Comparison of ENCODE assay signal across 2 cellular contexts in genomic region chr10:32386623-32387022, GRCh38.
TF ChIP-seq lines count a peak whose summit lies in the region.

No MANE protein-coding gene starts in this region.

TF ChIP-seq in IMR-90, 13 proteins besides CTCF, POLR2A, EP300 and RAD21:
- TF ChIP-seq, protein P1, sequence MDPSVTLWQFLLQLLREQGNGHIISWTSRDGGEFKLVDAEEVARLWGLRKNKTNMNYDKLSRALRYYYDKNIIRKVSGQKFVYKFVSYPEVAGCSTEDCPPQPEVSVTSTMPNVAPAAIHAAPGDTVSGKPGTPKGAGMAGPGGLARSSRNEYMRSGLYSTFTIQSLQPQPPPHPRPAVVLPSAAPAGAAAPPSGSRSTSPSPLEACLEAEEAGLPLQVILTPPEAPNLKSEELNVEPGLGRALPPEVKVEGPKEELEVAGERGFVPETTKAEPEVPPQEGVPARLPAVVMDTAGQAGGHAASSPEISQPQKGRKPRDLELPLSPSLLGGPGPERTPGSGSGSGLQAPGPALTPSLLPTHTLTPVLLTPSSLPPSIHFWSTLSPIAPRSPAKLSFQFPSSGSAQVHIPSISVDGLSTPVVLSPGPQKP (IDR thresholded peaks at IDR 0.05; ENCODE audit: borderline replicate concordance, low read depth, low read length): no peak
- TF ChIP-seq RFX5 (IDR thresholded peaks at IDR 0.05; ENCODE audit: low read depth, low read length) (no peak), MAZ (IDR thresholded peaks at IDR 0.05; ENCODE audit: borderline replicate concordance, low read depth, low read length) (no peak), USF2 (IDR thresholded peaks at IDR 0.05; ENCODE audit: low read depth, low read length) (no peak), NFE2L2 (IDR thresholded peaks at IDR 0.05; ENCODE audit: low read depth, low read length) (no peak), RCOR1 (IDR thresholded peaks at IDR 0.05; ENCODE audit: insufficient replicate concordance, low read length) (no peak)

TF ChIP-seq in SK-N-SH treated with all-trans-retinoic acid at 6 μM for 48 hours, 23 proteins besides CTCF, POLR2A, EP300 and RAD21:
- TF ChIP-seq CSRNP3 (CRISPR knock-in tag; IDR thresholded peaks at IDR 0.05) (no peak), ZNF8 (CRISPR knock-in tag; IDR thresholded peaks at IDR 0.05) (no peak), ARNTL (CRISPR knock-in tag; IDR thresholded peaks at IDR 0.05; ENCODE audit: borderline replicate concordance, low read depth) (no peak), ISL1 (CRISPR knock-in tag; IDR thresholded peaks at IDR 0.05) (no peak), PPARA (CRISPR knock-in tag; IDR thresholded peaks at IDR 0.05; ENCODE audit: borderline replicate concordance) (no peak), RARB (CRISPR knock-in tag; IDR thresholded peaks at IDR 0.05) (no peak), TSHZ2 (CRISPR knock-in tag; IDR thresholded peaks at IDR 0.05) (no peak), SNAI2 (CRISPR knock-in tag; IDR thresholded peaks at IDR 0.05) (no peak), BACH2 (CRISPR knock-in tag; IDR thresholded peaks at IDR 0.05; ENCODE audit: borderline replicate concordance) (no peak), PATZ1 (CRISPR knock-in tag; IDR thresholded peaks at IDR 0.05; ENCODE audit: borderline replicate concordance) (no peak), ZNF565 (CRISPR knock-in tag; conservative IDR thresholded peaks at IDR 0.05; ENCODE audit: low read depth) (no peak), CREB5 (CRISPR knock-in tag; IDR thresholded peaks at IDR 0.05; ENCODE audit: low read depth) (no peak)
